In genomic region chr1:225407755-225408154, GRCh38 we compare ENCODE assay signal across 26 cellular contexts.
"Had no signal": no experiment of that assay in that cellular context is flagged by ENCODE, and none has a peak within 500 bp of the region (broad histone marks: within the 10 kb centered on the region; RNA-seq: fewer than 3 reads in every experiment).

No MANE protein-coding gene starts in this region.

- H3K4me1 ChIP-seq: breast epithelium, SJCRH30 had no signal

- DNase-seq: activated CD4-positive, alpha-beta T cell treated with anti-CD3 and anti-CD28 coated beads for 48 hours; activated CD4-positive, alpha-beta T cell treated with anti-CD3 and anti-CD28 coated beads, Interleukin-2, amount 50 U/mL, for 48 hours; activated gamma-delta T cell treated with Interleukin-2 at 50 U/mL for 16 hours; activated naive CD4-positive, alpha-beta T cell treated with anti-CD3 and anti-CD28 coated beads, Interleukin-2, amount 50 U/mL, for 16 hours; activated T-cell treated with anti-CD3 and anti-CD28 coated beads for 4 hours; activated T-cell treated with anti-CD3 and anti-CD28 coated beads, Interleukin-2, amount 50 U/mL, for 48 hours; aorta; KG1; NCI-H1092; NCI-H1417; NCI-H1930; NCI-H2171; NCI-H2227 treated with DMSO at 0.1 percent for 48 hours; NCI-H446 treated with DMSO at 0.1 percent for 48 hours; NCI-H524 treated with DMSO at 0.1 percent for 48 hours; NCI-H774; OCI-M1; RPMI8226; SJCRH30; T-helper 1 cell had no signal

- H3K9me3 Mint-ChIP-seq: activated T-helper 2 cell treated with anti-CD3 and anti-CD28 coated beads, Interferon-gamma antibody, Interleukin-2, Interleukin-4, amounts not matched to agents 10 μg/mL and 5 μg/mL and 100 μg/mL, durations not matched to agents 14 hours and 24 hours and 36 hours had no signal

- H3K4me3 ChIP-seq: breast epithelium, SJCRH30 had no signal

- H3K27me3 ChIP-seq: breast epithelium, SJCRH30 had no signal

- H3K9me2 ChIP-seq: SK-N-SH had no signal

- H3K36me3 ChIP-seq: breast epithelium had no signal

- H3K4me2 ChIP-seq: SK-N-SH had no signal

- H3K9ac ChIP-seq: SK-N-SH had no signal

- ATAC-seq: activated CD4-positive, CD25-positive, alpha-beta regulatory T cell treated with anti-CD3 and anti-CD28 coated beads, Interleukin-2, amount 50 U/mL, for 24 hours; Panc1; Right ventricle myocardium inferior had no signal

- H3K9me3 ChIP-seq: breast epithelium, SJCRH30, SK-N-SH had no signal

- H3K27ac ChIP-seq: breast epithelium, SJCRH30 had no signal
